31 cellular contexts compared by ENCODE assay signal in the genomic region with DNA sequence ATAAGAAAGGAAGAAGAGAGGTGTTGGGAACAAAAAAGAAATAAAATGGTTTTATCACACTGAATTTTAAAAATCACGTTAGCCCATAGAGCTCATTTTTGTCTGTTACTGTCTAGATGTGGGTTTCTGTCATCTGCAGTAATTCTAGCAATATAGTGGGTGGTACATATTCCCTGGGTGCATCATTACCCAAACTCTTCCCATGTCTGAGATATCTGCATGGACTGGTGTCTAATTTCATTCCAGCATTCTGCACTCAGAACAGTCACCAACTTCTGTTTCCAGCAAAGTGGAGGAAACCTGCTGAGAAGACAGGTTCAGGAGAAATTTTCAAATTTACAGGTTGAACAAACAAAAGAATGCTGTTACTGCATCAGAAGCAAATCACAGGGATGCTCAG.
DNase-seq lines count a peak whose midpoint lies in the region; ATAC-seq, FAIRE-seq and TF ChIP-seq lines count a peak whose summit lies in the region.
"Had no signal": no experiment of that assay in that cellular context is flagged by ENCODE, and none has a peak within 500 bp of the region (broad histone marks: within the 10 kb centered on the region; RNA-seq: fewer than 3 reads in every experiment).

No MANE protein-coding gene starts in this region.

- H3K9ac ChIP-seq in astrocyte (ENCODE audit: low read length), result peak overlapping the region; percentile 8
- H3K9ac ChIP-seq: BLaER1 had no signal

- H3K4me3 Mint-ChIP-seq in astrocyte (ENCODE audit: unreplicated experiment), result no peak overlapping the region
- H3K4me3 Mint-ChIP-seq in CD4-positive, alpha-beta memory T cell, result no peak overlapping the region
- H3K4me3 Mint-ChIP-seq: activated naive CD8-positive, alpha-beta T cell treated with anti-CD3 and anti-CD28 coated beads, Interleukin-2, amount 50 U/mL, for 24 hours; effector memory CD8-positive, alpha-beta T cell; naive B cell; T-helper 2 cell treated with Interferon-gamma antibody and Interleukin-4, amounts not matched to agents 5 μg/mL and 100 μg/mL, for 36 hours had no signal

- H3K4me1 Mint-ChIP-seq in astrocyte (ENCODE audit: low read depth, unreplicated experiment), result peaks cover 14% of the 10 kb centered on the region
- no peaks in the 10 kb centered on the region for H3K4me1 Mint-ChIP-seq in CD4-positive, alpha-beta memory T cell
- H3K4me1 Mint-ChIP-seq: activated naive CD8-positive, alpha-beta T cell treated with anti-CD3 and anti-CD28 coated beads, Interleukin-2, amount 50 U/mL, for 24 hours; naive B cell had no signal

- H3K79me2 ChIP-seq in astrocyte (ENCODE audit: insufficient read depth, low read length), result no peaks in the 10 kb centered on the region

- POLR2A ChIA-PET in AG04450 (lab: Yijun Ruan, JAX), result no interaction called here
- POLR2A ChIA-PET in CD4-positive, alpha-beta memory T cell (lab: Charles Lee; ENCODE audit: partially characterized antibody), result no interaction called here

- no peaks in the 10 kb centered on the region for H3K36me3 Mint-ChIP-seq in astrocyte (ENCODE audit: low read depth, unreplicated experiment)
- H3K36me3 Mint-ChIP-seq in CD4-positive, alpha-beta memory T cell, result peaks cover 0 to 3% of the 10 kb centered on the region in 2 donors
- H3K36me3 Mint-ChIP-seq: naive B cell had no signal

- no peak overlapping the region for H3K4me3 ChIP-seq in AG04450 (ENCODE audit: low read depth, low read length)
- H3K4me3 ChIP-seq in astrocyte (ENCODE audit: insufficient read depth, low read depth, low read length), result no peak overlapping the region
- H3K4me3 ChIP-seq in CD4-positive, alpha-beta memory T cell (ENCODE audit: low read length in 2 of 2), result no peak overlapping the region
- H3K4me3 ChIP-seq: BLaER1, breast epithelium, gastrocnemius medialis, left ventricle myocardium inferior, transverse colon had no signal

- TF ChIP-seq CTCF in AG04450 (IDR thresholded peaks at IDR 0.05; ENCODE audit: low read depth, low read length) (no peak), astrocyte (IDR thresholded peaks at IDR 0.05; ENCODE audit: insufficient read depth, low read depth, low read length) (no peak)

- no peaks in the 10 kb centered on the region for H3K27me3 Mint-ChIP-seq in astrocyte (ENCODE audit: low read depth, unreplicated experiment)
- H3K27me3 Mint-ChIP-seq in CD4-positive, alpha-beta memory T cell, result no peaks in the 10 kb centered on the region
- H3K27me3 Mint-ChIP-seq: activated naive CD8-positive, alpha-beta T cell treated with anti-CD3 and anti-CD28 coated beads, Interleukin-2, amount 50 U/mL, for 24 hours; effector memory CD8-positive, alpha-beta T cell; naive B cell had no signal

- H3K9me3 Mint-ChIP-seq in astrocyte (ENCODE audit: unreplicated experiment), result no peaks in the 10 kb centered on the region
- peaks cover 2 to 24% (median 16%) of the 10 kb centered on the region in 8 donors for H3K9me3 Mint-ChIP-seq in CD4-positive, alpha-beta memory T cell

- H3K27ac Mint-ChIP-seq in astrocyte (ENCODE audit: unreplicated experiment), result peak overlapping the region; percentile 76
- H3K27ac Mint-ChIP-seq in CD4-positive, alpha-beta memory T cell, result no peak overlapping the region
- H3K27ac Mint-ChIP-seq: activated naive CD8-positive, alpha-beta T cell treated with anti-CD3 and anti-CD28 coated beads, Interleukin-2, amount 50 U/mL, for 24 hours; effector memory CD8-positive, alpha-beta T cell; naive B cell; T-helper 2 cell treated with Interferon-gamma antibody and Interleukin-4, amounts not matched to agents 5 μg/mL and 100 μg/mL, for 36 hours had no signal

- no peaks in the 10 kb centered on the region for H4K20me1 ChIP-seq in astrocyte (ENCODE audit: insufficient read depth, low read length)
- H4K20me1 ChIP-seq: BLaER1 had no signal

- peak overlapping the region; percentile 31 for H3K4me2 ChIP-seq in astrocyte (ENCODE audit: low read length)
- H3K4me2 ChIP-seq: BLaER1 had no signal

- CTCF ChIA-PET in AG04450 (lab: Charles Lee), result interaction anchor here (0.6 kb wide), 2 partner anchors 56 to 1467 kb away, joined by 3 to 5 read pairs; no protein-coding TSS in a partner anchor
- CTCF ChIA-PET in CD4-positive, alpha-beta memory T cell (lab: Charles Lee; ENCODE audit: partially characterized antibody), result no interaction called here

- no peak for ATAC-seq in HG03095 (IDR thresholded peaks at IDR 0.05; ENCODE audit: unreplicated experiment)
- ATAC-seq in HG03442 (IDR thresholded peaks at IDR 0.05; ENCODE audit: unreplicated experiment), result no peak
- ATAC-seq: activated naive CD8-positive, alpha-beta T cell treated with anti-CD3 and anti-CD28 coated beads, Interleukin-2, amount 50 U/mL, for 24 hours; effector memory CD8-positive, alpha-beta T cell; gastrocnemius medialis had no signal

- H2AFZ ChIP-seq in astrocyte (ENCODE audit: low read depth, low read length), result no peak overlapping the region

- no peaks in the 10 kb centered on the region for H3K36me3 ChIP-seq in astrocyte (ENCODE audit: insufficient read depth, low read length)
- no peaks in the 10 kb centered on the region for H3K36me3 ChIP-seq in CD4-positive, alpha-beta memory T cell (ENCODE audit: insufficient read depth, low read length)
- H3K36me3 ChIP-seq: BLaER1, breast epithelium, gastrocnemius medialis, left ventricle myocardium inferior, transverse colon, WERI-Rb-1 had no signal

- H3K27me3 ChIP-seq in AG04450 (ENCODE audit: control insufficient read depth, insufficient read depth, low read length), result no peaks in the 10 kb centered on the region
- no peaks in the 10 kb centered on the region for H3K27me3 ChIP-seq in astrocyte (ENCODE audit: insufficient read depth, low read length)
- H3K27me3 ChIP-seq in CD4-positive, alpha-beta memory T cell (ENCODE audit: insufficient read depth, low read length), result no peaks in the 10 kb centered on the region
- H3K27me3 ChIP-seq: BLaER1, breast epithelium, gastrocnemius medialis, transverse colon had no signal

- no peak for FAIRE-seq in astrocyte (lab: Jason Lieb, UNC)
- FAIRE-seq: A204.1, colon had no signal

- DNase-seq in AG04450 (ENCODE audit: low read depth, low spot score) (peak; percentile 1), GM03348 (ENCODE audit: low spot score) (peak; percentile 69), astrocyte (ENCODE audit: low read depth) (peak; percentile 76), hepatic stellate cell (ENCODE audit: low spot score) (peak; percentile 3), NCI-H1048 (lab: John Stamatoyannopoulos, UW) (no peak)
- no peak for DNase-seq in CD4-positive, alpha-beta memory T cell
- DNase-seq: activated CD4-positive, alpha-beta T cell treated with anti-CD3 and anti-CD28 coated beads for 48 hours; activated gamma-delta T cell treated with Interleukin-2 at 50 U/mL for 16 hours; activated naive CD8-positive, alpha-beta T cell treated with anti-CD3 and anti-CD28 coated beads, Interleukin-2, amount 50 U/mL, for 24 hours; activated T-cell treated with anti-CD3 and anti-CD28 coated beads, Interleukin-2, amount 50 U/mL, for 1 hour; Caco-2; DMS79 treated with DMSO at 0.1 percent for 48 hours; effector memory CD8-positive, alpha-beta T cell; gastrocnemius medialis; Kasumi-1; left ventricle myocardium inferior; MV-4-11; naive B cell; NCI-H146; occipital lobe; stimulated activated CD4-positive, alpha-beta T cell treated with anti-CD3 and anti-CD28 coated beads, Interleukin-2, amount 100 ng/mL, for 48 hours; transverse colon; WERI-Rb-1 had no signal

- H3K27ac ChIP-seq in AG04450 (ENCODE audit: low read depth, low read length) (no peak overlapping the region), astrocyte (ENCODE audit: low read depth, low read length) (peak overlapping the region; percentile 20)
- no peak overlapping the region for H3K27ac ChIP-seq in CD4-positive, alpha-beta memory T cell (ENCODE audit: low read depth, low read length)
- H3K27ac ChIP-seq: BLaER1, breast epithelium, gastrocnemius medialis, HL-60, left ventricle myocardium inferior, transverse colon, WERI-Rb-1 had no signal

- H3K4me1 ChIP-seq in astrocyte (ENCODE audit: insufficient read depth, low read length), result peaks cover 6% of the 10 kb centered on the region
- no peaks in the 10 kb centered on the region for H3K4me1 ChIP-seq in CD4-positive, alpha-beta memory T cell (ENCODE audit: insufficient read depth, low read length)
- H3K4me1 ChIP-seq: BLaER1, breast epithelium, Caco-2, gastrocnemius medialis, left ventricle myocardium inferior, transverse colon had no signal

- intact Hi-C loops in CD4-positive, alpha-beta memory T cell (cut with micrococcal nuclease), result no loop called here

- no peaks in the 10 kb centered on the region for H3K9me3 ChIP-seq in AG04450 (ENCODE audit: control insufficient read depth, insufficient read depth, low read length)
- no peaks in the 10 kb centered on the region for H3K9me3 ChIP-seq in astrocyte (ENCODE audit: insufficient read depth, low read depth, low read length)
- no peaks in the 10 kb centered on the region for H3K9me3 ChIP-seq in CD4-positive, alpha-beta memory T cell (ENCODE audit: control insufficient read depth in 1 of 2, low read length in 2 of 2)
- H3K9me3 ChIP-seq: BLaER1, breast epithelium, Caco-2, gastrocnemius medialis, left ventricle myocardium inferior, transverse colon had no signal

Comparison
In these comparisons a context has a peak if more than half of its experiments do, and no peak if none do; other contexts are left out.
1. DNase-seq: peak in AG04450 (single experiment), GM03348 (single experiment), astrocyte (single experiment) and hepatic stellate cell (single experiment); none in NCI-H1048 (single experiment) and CD4-positive, alpha-beta memory T cell (0 of 5).